In the genomic region with DNA sequence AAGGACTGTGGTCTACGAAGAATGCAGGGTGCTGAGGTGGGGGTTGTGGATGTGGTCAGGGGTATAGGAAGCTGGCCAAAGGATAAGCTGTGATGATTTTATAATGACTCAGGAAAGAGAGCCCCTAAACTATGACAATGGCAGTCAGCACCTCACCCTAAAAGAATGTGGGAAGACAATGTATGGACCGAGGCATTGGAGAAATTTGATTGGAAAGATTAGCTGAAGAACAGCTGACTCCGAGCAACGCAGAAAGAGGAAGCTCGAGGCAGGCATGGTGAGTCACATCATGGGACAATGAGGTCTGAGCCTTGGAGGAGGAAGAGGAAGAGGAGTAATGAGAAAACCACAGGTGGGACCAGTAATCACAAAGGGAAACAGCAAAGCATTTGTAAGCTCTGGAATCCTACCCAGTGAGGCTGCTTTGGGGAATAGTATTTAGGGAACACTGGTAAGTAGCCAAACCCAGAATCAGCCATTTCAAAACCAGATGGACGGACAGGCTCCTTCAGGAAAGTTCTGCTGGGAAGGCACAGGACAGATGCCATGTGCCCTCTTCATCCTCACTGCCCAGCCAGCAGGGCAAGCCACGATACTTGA, we compare ENCODE assay signal across 9 cellular contexts.
DNase-seq lines count a peak whose midpoint lies in the region; ATAC-seq, FAIRE-seq and TF ChIP-seq lines count a peak whose summit lies in the region.
"Had no signal": no experiment of that assay in that cellular context is flagged by ENCODE, and none has a peak within 500 bp of the region (broad histone marks: within the 10 kb centered on the region; RNA-seq: fewer than 3 reads in every experiment).

No MANE protein-coding gene starts in this region.

- no peak overlapping the region for H3K27ac Mint-ChIP-seq in glutamatergic neuron (ENCODE audit: unreplicated experiment)

- peak; percentile 71 for DNase-seq in BJ (ENCODE audit: low read depth)
- peak; percentile 93 for DNase-seq in NCI-H226
- DNase-seq in midbrain (lab: John Stamatoyannopoulos, UW), result peak; percentile 35
- DNase-seq in glutamatergic neuron, result no peak
- no peak for DNase-seq in NCI-H2196 treated with DMSO at 0.1 percent for 48 hours (lab: John Stamatoyannopoulos, UW; ENCODE audit: unreplicated experiment)
- DNase-seq in D721Med (ENCODE audit: insufficient read length, low spot score), result no peak
- DNase-seq: kidney had no signal

- peaks cover 14% of the 10 kb centered on the region for H3K4me1 Mint-ChIP-seq in glutamatergic neuron (ENCODE audit: low read depth, unreplicated experiment)

- WGBS in ectodermal cell, 2 experiments, result 17 to 19% methylated on average over 7 of the region's 7 CpGs

- CTCF ChIA-PET in BJ (lab: Yijun Ruan, JAX), result interaction anchor here (1.6 kb wide), 1 partner anchor 9 kb away, joined by 4 read pairs; no protein-coding TSS in a partner anchor

- H3K4me3 Mint-ChIP-seq in glutamatergic neuron (ENCODE audit: unreplicated experiment), result no peak overlapping the region

- FAIRE-seq in D721Med (lab: Jason Lieb, UNC), result no peak
- FAIRE-seq: kidney had no signal

- TF ChIP-seq CTCF in BJ (IDR thresholded peaks at IDR 0.05; ENCODE audit: insufficient read depth, low read depth, low read length) (no peak), glutamatergic neuron (IDR thresholded peaks at IDR 0.05; ENCODE audit: partially characterized antibody, unreplicated experiment) (no peak), D721Med (IDR thresholded peaks at IDR 0.05; ENCODE audit: insufficient read depth, missing control alignments) (no peak)

- POLR2A ChIA-PET in BJ (lab: Charles Lee), result interaction anchor here (0.6 kb wide), 1 partner anchor 20 kb away, joined by 5 read pairs; no protein-coding TSS in a partner anchor

- no peaks in the 10 kb centered on the region for H3K27me3 ChIP-seq in BJ (ENCODE audit: control insufficient read depth, insufficient read depth, low read length)
- H3K27me3 ChIP-seq in ectodermal cell (ENCODE audit: control insufficient read depth, insufficient read depth, low read length, poor library complexity, severe bottlenecking), result no peaks in the 10 kb centered on the region

- H3K27ac ChIP-seq in ectodermal cell (ENCODE audit: insufficient read depth, low read depth, low read length, poor library complexity, severe bottlenecking), result peak overlapping the region; percentile 18

- H3K36me3 Mint-ChIP-seq in glutamatergic neuron (ENCODE audit: unreplicated experiment), result no peaks in the 10 kb centered on the region

- no peak for ATAC-seq in GM21576 (IDR thresholded peaks at IDR 0.05; ENCODE audit: unreplicated experiment)

- no peaks in the 10 kb centered on the region for H3K36me3 ChIP-seq in BJ (ENCODE audit: control insufficient read depth, insufficient read depth, low read length)
- no peaks in the 10 kb centered on the region for H3K36me3 ChIP-seq in ectodermal cell (ENCODE audit: control insufficient read depth, insufficient read depth, low read length)

- peaks cover 7% of the 10 kb centered on the region for H3K27me3 Mint-ChIP-seq in glutamatergic neuron (ENCODE audit: unreplicated experiment)

- peaks cover 5% of the 10 kb centered on the region for H3K9me3 Mint-ChIP-seq in glutamatergic neuron (ENCODE audit: unreplicated experiment)

- H3K9me3 ChIP-seq in ectodermal cell (ENCODE audit: control insufficient read depth, low read length), result no peaks in the 10 kb centered on the region

- H3K4me3 ChIP-seq in BJ (ENCODE audit: low read depth, low read length) (no peak overlapping the region), ectodermal cell (ENCODE audit: insufficient read depth, low read depth, low read length) (no peak overlapping the region)

- peaks cover 13% of the 10 kb centered on the region for H3K4me1 ChIP-seq in ectodermal cell (ENCODE audit: control insufficient read depth, insufficient read depth, low read length)

Comparison
In these comparisons a context has a peak if more than half of its experiments do, and no peak if none do; other contexts are left out.
1. DNase-seq: peak in BJ (single experiment), NCI-H226 (single experiment) and midbrain (single experiment); none in glutamatergic neuron (single experiment), NCI-H2196 treated with DMSO at 0.1 percent for 48 hours (single experiment) and D721Med (single experiment).